ENCODE assay signal across 8 cellular contexts in genomic region chr2:241314933-241315182, GRCh38. TPM values are rescaled to one million over a fixed set of nuclear protein-coding genes. Genes with fewer than 3 reads are reported as not detected.
DNase-seq lines count a peak whose midpoint lies in the region; ATAC-seq and TF ChIP-seq lines count a peak whose summit lies in the region.

No MANE protein-coding gene starts in this region.

- H3K9me3 Mint-ChIP-seq in activated T-cell treated with anti-CD3 and anti-CD28 coated beads, Interleukin-2, amount 50 U/mL, for 24 hours = no peaks in the 10 kb centered on the region
- H3K9me3 Mint-ChIP-seq in activated naive CD4-positive, alpha-beta T cell treated with anti-CD3 and anti-CD28 coated beads, Interleukin-2, amount 50 U/mL, for 72 hours = no peaks in the 10 kb centered on the region

- H3K27me3 Mint-ChIP-seq in activated T-cell treated with anti-CD3 and anti-CD28 coated beads, Interleukin-2, amount 50 U/mL, for 24 hours = no peaks in the 10 kb centered on the region

- H3K4me3 ChIP-seq in tibial artery = peak overlapping the region; percentile 96 to 99

- peak overlapping the region; percentile 100 for H3K27ac Mint-ChIP-seq in activated T-cell treated with anti-CD3 and anti-CD28 coated beads, Interleukin-2, amount 50 U/mL, for 24 hours
- H3K27ac Mint-ChIP-seq in activated naive CD4-positive, alpha-beta T cell treated with anti-CD3 and anti-CD28 coated beads, Interleukin-2, amount 50 U/mL, for 72 hours = peak overlapping the region; percentile 81 to 99

- H3K36me3 ChIP-seq in tibial artery = no peaks in the 10 kb centered on the region

- H3K27me3 ChIP-seq in tibial artery = no peaks in the 10 kb centered on the region

- peaks cover 72% of the 10 kb centered on the region for H3K4me1 Mint-ChIP-seq in activated T-cell treated with anti-CD3 and anti-CD28 coated beads, Interleukin-2, amount 50 U/mL, for 24 hours (ENCODE audit: low read depth)

- peak overlapping the region; percentile 91 to 99 for H3K27ac ChIP-seq in tibial artery

- no peak for TF ChIP-seq CTCF in tibial artery (IDR thresholded peaks at IDR 0.05)

- no peaks in the 10 kb centered on the region for H3K9me3 ChIP-seq in tibial artery

- intact Hi-C loops in left colon (cut with DNase I, micrococcal nuclease) (no loop called here), tibial artery (cut with DNase I; ENCODE audit: low total_unique reads) (loop anchor here (1.0 kb wide), 1 partner anchor 43 kb away; no protein-coding TSS in a partner anchor)

- peaks cover 70% of the 10 kb centered on the region for H3K36me3 Mint-ChIP-seq in activated T-cell treated with anti-CD3 and anti-CD28 coated beads, Interleukin-2, amount 50 U/mL, for 24 hours (ENCODE audit: low read depth)
- peaks cover 23 to 29% of the 10 kb centered on the region in 2 donors for H3K36me3 Mint-ChIP-seq in activated naive CD4-positive, alpha-beta T cell treated with anti-CD3 and anti-CD28 coated beads, Interleukin-2, amount 50 U/mL, for 72 hours

- peaks cover 0 to 65% (median 41%) of the 10 kb centered on the region in 4 donors for H3K4me1 ChIP-seq in tibial artery

- peak overlapping the region; percentile 100 for H3K4me3 Mint-ChIP-seq in activated T-cell treated with anti-CD3 and anti-CD28 coated beads, Interleukin-2, amount 50 U/mL, for 24 hours

- no peak for ATAC-seq in activated naive CD4-positive, alpha-beta T cell treated with anti-CD3 and anti-CD28 coated beads, Interleukin-2, amount 50 U/mL, for 72 hours
- ATAC-seq in left colon (peak; percentile 26), HG03432 (IDR thresholded peaks at IDR 0.05; ENCODE audit: unreplicated experiment) (no peak)

- no peak for DNase-seq in activated T-cell treated with anti-CD3 and anti-CD28 coated beads, Interleukin-2, amount 50 U/mL, for 24 hours
- DNase-seq in activated T-cell treated with anti-CD3 and anti-CD28 coated beads for 4 hours (no peak), left colon (no peak), tibial artery (no peak), NCI-H2171 (lab: John Stamatoyannopoulos, UW) (no peak), ureter (ENCODE audit: low spot score) (no peak)
- DNase-seq in activated naive CD4-positive, alpha-beta T cell treated with anti-CD3 and anti-CD28 coated beads, Interleukin-2, amount 50 U/mL, for 72 hours (ENCODE audit: low spot score in 2 of 2) = no peak

RNA-seq across cellular contexts. Expression of gene HDLBP, which starts 0.6 kb away (rescaled TPM):
- total RNA-seq in activated naive CD4-positive, alpha-beta T cell treated with anti-CD3 and anti-CD28 coated beads, Interleukin-2, amount 50 U/mL, for 72 hours = 100 to 1,000 TPM; 276 to 297 TPM
- 100 to 1,000 TPM; 390 to 417 TPM for total RNA-seq in left colon
- total RNA-seq in ureter = 526 TPM

RNA-seq across cellular contexts. Expression of gene SEPTIN2, which starts 0.9 kb away (rescaled TPM):
- 100 to 1,000 TPM; 148 to 210 TPM for total RNA-seq in activated naive CD4-positive, alpha-beta T cell treated with anti-CD3 and anti-CD28 coated beads, Interleukin-2, amount 50 U/mL, for 72 hours
- total RNA-seq in left colon (100 to 1,000 TPM; 245 to 254 TPM), ureter (480 TPM)

RNA-seq across cellular contexts. Expression of gene FARP2, which starts 41.2 kb away (rescaled TPM):
- 10 to 100 TPM; 24.0 to 32.8 TPM for total RNA-seq in activated naive CD4-positive, alpha-beta T cell treated with anti-CD3 and anti-CD28 coated beads, Interleukin-2, amount 50 U/mL, for 72 hours
- total RNA-seq in left colon (100 to 1,000 TPM; 126 to 138 TPM), ureter (120 TPM)
